In the genomic region with DNA sequence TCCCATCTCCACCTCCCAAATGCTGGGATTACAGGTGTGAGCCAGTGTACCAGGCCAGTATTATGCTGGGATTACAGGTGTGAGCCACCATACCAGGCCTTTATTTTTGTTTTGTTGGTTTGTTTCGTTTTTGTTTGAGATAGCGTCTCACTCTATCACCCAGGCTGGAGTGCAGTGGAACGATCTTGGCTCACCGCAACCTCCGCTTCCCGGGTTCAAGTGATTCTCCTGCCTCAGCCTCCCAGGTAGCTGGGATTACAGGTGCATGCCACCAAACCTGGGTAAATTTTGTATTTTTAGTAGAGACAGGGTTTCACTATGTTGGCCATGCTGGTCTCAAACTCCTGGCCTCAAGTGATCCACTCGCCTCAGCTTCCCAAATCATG, we compare ENCODE assay signal across 1 cellular context.
A peak's percentile ranks its signal among the peaks of the same experiment; 100 is the strongest.
TF ChIP-seq lines count a peak whose summit lies in the region.

No MANE protein-coding gene starts in this region.

TF ChIP-seq in GM12878, 131 proteins besides CTCF, POLR2A, EP300 and RAD21:
- TF ChIP-seq, protein P1, sequence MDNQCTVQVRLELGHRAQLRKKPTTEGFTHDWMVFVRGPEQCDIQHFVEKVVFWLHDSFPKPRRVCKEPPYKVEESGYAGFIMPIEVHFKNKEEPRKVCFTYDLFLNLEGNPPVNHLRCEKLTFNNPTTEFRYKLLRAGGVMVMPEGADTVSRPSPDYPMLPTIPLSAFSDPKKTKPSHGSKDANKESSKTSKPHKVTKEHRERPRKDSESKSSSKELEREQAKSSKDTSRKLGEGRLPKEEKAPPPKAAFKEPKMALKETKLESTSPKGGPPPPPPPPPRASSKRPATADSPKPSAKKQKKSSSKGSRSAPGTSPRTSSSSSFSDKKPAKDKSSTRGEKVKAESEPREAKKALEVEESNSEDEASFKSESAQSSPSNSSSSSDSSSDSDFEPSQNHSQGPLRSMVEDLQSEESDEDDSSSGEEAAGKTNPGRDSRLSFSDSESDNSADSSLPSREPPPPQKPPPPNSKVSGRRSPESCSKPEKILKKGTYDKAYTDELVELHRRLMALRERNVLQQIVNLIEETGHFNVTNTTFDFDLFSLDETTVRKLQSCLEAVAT (IDR thresholded peaks at IDR 0.05) = peak; percentile 93
- peak; percentile 54; the same call in 1 of the 2 replicates for TF ChIP-seq ZBTB40 (IDR thresholded peaks at IDR 0.05; ENCODE audit: borderline replicate concordance)
